Comparison of ENCODE assay signal across 16 cellular contexts in the genomic region with DNA sequence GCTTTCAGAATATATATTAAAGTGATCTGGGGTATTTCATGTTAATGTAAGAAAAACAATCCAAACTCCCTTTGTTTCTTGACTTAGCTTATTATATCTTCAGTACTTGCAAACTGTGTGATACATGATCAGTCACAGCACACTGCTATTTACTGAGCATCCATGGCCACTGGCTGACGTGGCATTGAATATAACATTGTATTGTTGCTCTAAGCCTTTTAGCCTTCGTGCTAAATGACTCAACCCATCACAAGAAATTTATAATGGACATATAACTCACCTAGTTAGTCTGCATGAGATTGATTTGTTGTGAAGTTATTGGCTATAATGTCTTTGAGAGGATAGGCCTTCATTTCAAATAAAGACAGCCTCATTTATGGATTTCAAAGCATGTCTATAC.
"Had no signal": no experiment of that assay in that cellular context is flagged by ENCODE, and none has a peak within 500 bp of the region (broad histone marks: within the 10 kb centered on the region; RNA-seq: fewer than 3 reads in every experiment).

No MANE protein-coding gene starts in this region.

- ATAC-seq: natural killer cell, psoas muscle had no signal

- H3K9me3 ChIP-seq: psoas muscle, sigmoid colon, suprapubic skin had no signal

- H3K36me3 ChIP-seq: sigmoid colon, suprapubic skin had no signal

- H3K27me3 ChIP-seq: sigmoid colon, suprapubic skin had no signal

- DNase-seq: activated CD4-positive, alpha-beta memory T cell treated with anti-CD3 and anti-CD28 coated beads for 36 hours; activated gamma-delta T cell treated with Interleukin-2 at 50 U/mL for 16 hours; activated naive CD8-positive, alpha-beta T cell treated with anti-CD3 and anti-CD28 coated beads, Interleukin-2, amount 10 ng/mL, durations not matched to agents 7 days and 5 days; activated T-cell treated with anti-CD3 and anti-CD28 coated beads, Interleukin-2, amount 50 U/mL, for 48 hours; aorta; central memory CD4-positive, alpha-beta T cell; cortex of kidney; effector CD8-positive, alpha-beta T cell; natural killer cell; occipital lobe; psoas muscle; sigmoid colon; stimulated activated CD4-positive, alpha-beta T cell treated with anti-CD3 and anti-CD28 coated beads, Interleukin-2, amount 100 ng/mL, for 24 hours; stimulated activated naive CD4-positive, alpha-beta T cell; T-helper 9 cell had no signal

- H3K4me1 ChIP-seq: psoas muscle, sigmoid colon, suprapubic skin had no signal

- H3K27ac ChIP-seq: psoas muscle, sigmoid colon, suprapubic skin had no signal

- H3K4me3 ChIP-seq: psoas muscle, sigmoid colon, suprapubic skin had no signal
